In the genomic region with DNA sequence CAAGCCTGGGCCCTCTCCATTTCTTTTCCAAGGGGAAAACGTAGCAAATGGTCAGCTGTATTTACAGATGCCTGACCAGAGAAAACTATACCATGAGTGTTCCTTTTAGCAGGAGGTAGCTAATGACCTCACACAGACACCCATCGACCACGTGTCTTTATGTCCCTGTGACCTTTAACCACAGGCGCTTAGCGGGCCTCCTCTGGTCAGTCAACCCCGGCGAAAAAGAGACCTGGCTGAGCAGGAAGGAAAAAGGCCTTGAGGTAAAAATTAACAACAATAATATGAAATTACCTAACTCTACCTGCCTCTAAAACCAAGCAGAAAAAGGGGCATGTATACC, we compare ENCODE assay signal across 1 cellular context.
TF ChIP-seq lines count a peak whose summit lies in the region.

No MANE protein-coding gene starts in this region.

TF ChIP-seq in HepG2, 621 proteins besides CTCF, POLR2A, EP300 and RAD21 (continued from another document and continues in another):
- TF ChIP-seq, protein P1, sequence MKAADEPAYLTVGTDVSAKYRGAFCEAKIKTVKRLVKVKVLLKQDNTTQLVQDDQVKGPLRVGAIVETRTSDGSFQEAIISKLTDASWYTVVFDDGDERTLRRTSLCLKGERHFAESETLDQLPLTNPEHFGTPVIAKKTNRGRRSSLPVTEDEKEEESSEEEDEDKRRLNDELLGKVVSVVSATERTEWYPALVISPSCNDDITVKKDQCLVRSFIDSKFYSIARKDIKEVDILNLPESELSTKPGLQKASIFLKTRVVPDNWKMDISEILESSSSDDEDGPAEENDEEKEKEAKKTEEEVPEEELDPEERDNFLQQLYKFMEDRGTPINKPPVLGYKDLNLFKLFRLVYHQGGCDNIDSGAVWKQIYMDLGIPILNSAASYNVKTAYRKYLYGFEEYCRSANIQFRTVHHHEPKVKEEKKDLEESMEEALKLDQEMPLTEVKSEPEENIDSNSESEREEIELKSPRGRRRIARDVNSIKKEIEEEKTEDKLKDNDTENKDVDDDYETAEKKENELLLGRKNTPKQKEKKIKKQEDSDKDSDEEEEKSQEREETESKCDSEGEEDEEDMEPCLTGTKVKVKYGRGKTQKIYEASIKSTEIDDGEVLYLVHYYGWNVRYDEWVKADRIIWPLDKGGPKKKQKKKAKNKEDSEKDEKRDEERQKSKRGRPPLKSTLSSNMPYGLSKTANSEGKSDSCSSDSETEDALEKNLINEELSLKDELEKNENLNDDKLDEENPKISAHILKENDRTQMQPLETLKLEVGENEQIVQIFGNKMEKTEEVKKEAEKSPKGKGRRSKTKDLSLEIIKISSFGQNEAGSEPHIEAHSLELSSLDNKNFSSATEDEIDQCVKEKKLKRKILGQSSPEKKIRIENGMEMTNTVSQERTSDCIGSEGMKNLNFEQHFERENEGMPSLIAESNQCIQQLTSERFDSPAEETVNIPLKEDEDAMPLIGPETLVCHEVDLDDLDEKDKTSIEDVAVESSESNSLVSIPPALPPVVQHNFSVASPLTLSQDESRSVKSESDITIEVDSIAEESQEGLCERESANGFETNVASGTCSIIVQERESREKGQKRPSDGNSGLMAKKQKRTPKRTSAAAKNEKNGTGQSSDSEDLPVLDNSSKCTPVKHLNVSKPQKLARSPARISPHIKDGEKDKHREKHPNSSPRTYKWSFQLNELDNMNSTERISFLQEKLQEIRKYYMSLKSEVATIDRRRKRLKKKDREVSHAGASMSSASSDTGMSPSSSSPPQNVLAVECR (CRISPR knock-in tag; IDR thresholded peaks at IDR 0.05; ENCODE audit: borderline replicate concordance) = peak; percentile 50; the same call in 1 of the 2 replicates
- TF ChIP-seq, protein P2, sequence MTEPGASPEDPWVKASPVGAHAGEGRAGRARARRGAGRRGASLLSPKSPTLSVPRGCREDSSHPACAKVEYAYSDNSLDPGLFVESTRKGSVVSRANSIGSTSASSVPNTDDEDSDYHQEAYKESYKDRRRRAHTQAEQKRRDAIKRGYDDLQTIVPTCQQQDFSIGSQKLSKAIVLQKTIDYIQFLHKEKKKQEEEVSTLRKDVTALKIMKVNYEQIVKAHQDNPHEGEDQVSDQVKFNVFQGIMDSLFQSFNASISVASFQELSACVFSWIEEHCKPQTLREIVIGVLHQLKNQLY (CRISPR knock-in tag; IDR thresholded peaks at IDR 0.05) = peak; percentile 92
- no peak for TF ChIP-seq TEAD3 (CRISPR knock-in tag; optimal IDR thresholded peaks at IDR 0.05; ENCODE audit: borderline replicate concordance)
- TF ChIP-seq ZNF430 (CRISPR knock-in tag; IDR thresholded peaks at IDR 0.05) = no peak
- no peak for TF ChIP-seq ZIK1 (CRISPR knock-in tag; IDR thresholded peaks at IDR 0.05; ENCODE audit: borderline replicate concordance, low read depth)
- TF ChIP-seq, protein P3, sequence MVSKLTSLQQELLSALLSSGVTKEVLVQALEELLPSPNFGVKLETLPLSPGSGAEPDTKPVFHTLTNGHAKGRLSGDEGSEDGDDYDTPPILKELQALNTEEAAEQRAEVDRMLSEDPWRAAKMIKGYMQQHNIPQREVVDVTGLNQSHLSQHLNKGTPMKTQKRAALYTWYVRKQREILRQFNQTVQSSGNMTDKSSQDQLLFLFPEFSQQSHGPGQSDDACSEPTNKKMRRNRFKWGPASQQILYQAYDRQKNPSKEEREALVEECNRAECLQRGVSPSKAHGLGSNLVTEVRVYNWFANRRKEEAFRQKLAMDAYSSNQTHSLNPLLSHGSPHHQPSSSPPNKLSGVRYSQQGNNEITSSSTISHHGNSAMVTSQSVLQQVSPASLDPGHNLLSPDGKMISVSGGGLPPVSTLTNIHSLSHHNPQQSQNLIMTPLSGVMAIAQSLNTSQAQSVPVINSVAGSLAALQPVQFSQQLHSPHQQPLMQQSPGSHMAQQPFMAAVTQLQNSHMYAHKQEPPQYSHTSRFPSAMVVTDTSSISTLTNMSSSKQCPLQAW (CRISPR knock-in tag; IDR thresholded peaks at IDR 0.05) = 0 out of 2 replicates have a peak, but pooled peaks have one; percentile 16
- TF ChIP-seq EEA1 (CRISPR knock-in tag; IDR thresholded peaks at IDR 0.05; ENCODE audit: borderline replicate concordance) = no peak
- no peak for TF ChIP-seq CREM (IDR thresholded peaks at IDR 0.05)
- no peak for TF ChIP-seq CREM (CRISPR knock-in tag; IDR thresholded peaks at IDR 0.05)
- TF ChIP-seq ZNF10 (CRISPR knock-in tag; IDR thresholded peaks at IDR 0.05; ENCODE audit: borderline replicate concordance, low read depth) = no peak
- TF ChIP-seq ZNF850 (CRISPR knock-in tag; conservative IDR thresholded peaks at IDR 0.05) = no peak
- TF ChIP-seq, protein P4, sequence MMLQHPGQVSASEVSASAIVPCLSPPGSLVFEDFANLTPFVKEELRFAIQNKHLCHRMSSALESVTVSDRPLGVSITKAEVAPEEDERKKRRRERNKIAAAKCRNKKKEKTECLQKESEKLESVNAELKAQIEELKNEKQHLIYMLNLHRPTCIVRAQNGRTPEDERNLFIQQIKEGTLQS (CRISPR knock-in tag; IDR thresholded peaks at IDR 0.05) = no peak
- no peak for TF ChIP-seq ELF4 (CRISPR knock-in tag; IDR thresholded peaks at IDR 0.05; ENCODE audit: borderline replicate concordance)
- TF ChIP-seq ZBTB21 (CRISPR knock-in tag; IDR thresholded peaks at IDR 0.05) = peak; percentile 87
- TF ChIP-seq, protein P5, sequence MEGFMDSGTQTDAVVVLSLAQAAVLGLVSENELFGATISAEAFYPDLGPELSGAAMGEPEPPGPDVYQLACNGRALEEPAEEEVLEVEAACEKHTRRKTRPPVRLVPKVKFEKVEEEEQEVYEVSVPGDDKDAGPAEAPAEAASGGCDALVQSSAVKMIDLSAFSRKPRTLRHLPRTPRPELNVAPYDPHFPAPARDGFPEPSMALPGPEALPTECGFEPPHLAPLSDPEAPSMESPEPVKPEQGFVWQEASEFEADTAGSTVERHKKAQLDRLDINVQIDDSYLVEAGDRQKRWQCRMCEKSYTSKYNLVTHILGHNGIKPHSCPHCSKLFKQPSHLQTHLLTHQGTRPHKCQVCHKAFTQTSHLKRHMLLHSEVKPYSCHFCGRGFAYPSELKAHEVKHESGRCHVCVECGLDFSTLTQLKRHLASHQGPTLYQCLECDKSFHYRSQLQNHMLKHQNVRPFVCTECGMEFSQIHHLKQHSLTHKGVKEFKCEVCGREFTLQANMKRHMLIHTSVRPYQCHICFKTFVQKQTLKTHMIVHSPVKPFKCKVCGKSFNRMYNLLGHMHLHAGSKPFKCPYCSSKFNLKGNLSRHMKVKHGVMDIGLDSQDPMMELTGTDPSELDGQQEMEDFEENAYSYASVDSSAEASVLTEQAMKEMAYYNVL (CRISPR knock-in tag; IDR thresholded peaks at IDR 0.05; ENCODE audit: borderline replicate concordance) = no peak
- TF ChIP-seq, protein P6, sequence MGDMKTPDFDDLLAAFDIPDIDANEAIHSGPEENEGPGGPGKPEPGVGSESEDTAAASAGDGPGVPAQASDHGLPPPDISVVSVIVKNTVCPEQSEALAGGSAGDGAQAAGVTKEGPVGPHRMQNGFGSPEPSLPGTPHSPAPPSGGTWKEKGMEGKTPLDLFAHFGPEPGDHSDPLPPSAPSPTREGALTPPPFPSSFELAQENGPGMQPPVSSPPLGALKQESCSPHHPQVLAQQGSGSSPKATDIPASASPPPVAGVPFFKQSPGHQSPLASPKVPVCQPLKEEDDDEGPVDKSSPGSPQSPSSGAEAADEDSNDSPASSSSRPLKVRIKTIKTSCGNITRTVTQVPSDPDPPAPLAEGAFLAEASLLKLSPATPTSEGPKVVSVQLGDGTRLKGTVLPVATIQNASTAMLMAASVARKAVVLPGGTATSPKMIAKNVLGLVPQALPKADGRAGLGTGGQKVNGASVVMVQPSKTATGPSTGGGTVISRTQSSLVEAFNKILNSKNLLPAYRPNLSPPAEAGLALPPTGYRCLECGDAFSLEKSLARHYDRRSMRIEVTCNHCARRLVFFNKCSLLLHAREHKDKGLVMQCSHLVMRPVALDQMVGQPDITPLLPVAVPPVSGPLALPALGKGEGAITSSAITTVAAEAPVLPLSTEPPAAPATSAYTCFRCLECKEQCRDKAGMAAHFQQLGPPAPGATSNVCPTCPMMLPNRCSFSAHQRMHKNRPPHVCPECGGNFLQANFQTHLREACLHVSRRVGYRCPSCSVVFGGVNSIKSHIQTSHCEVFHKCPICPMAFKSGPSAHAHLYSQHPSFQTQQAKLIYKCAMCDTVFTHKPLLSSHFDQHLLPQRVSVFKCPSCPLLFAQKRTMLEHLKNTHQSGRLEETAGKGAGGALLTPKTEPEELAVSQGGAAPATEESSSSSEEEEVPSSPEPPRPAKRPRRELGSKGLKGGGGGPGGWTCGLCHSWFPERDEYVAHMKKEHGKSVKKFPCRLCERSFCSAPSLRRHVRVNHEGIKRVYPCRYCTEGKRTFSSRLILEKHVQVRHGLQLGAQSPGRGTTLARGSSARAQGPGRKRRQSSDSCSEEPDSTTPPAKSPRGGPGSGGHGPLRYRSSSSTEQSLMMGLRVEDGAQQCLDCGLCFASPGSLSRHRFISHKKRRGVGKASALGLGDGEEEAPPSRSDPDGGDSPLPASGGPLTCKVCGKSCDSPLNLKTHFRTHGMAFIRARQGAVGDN (CRISPR knock-in tag; IDR thresholded peaks at IDR 0.05) = peak; percentile 59
- no peak for TF ChIP-seq ZNF124 (CRISPR knock-in tag; IDR thresholded peaks at IDR 0.05)
- no peak for TF ChIP-seq ZSCAN22 (CRISPR knock-in tag; IDR thresholded peaks at IDR 0.05)
- no peak for TF ChIP-seq ZNF343 (CRISPR knock-in tag; IDR thresholded peaks at IDR 0.05)
- TF ChIP-seq, protein P7, sequence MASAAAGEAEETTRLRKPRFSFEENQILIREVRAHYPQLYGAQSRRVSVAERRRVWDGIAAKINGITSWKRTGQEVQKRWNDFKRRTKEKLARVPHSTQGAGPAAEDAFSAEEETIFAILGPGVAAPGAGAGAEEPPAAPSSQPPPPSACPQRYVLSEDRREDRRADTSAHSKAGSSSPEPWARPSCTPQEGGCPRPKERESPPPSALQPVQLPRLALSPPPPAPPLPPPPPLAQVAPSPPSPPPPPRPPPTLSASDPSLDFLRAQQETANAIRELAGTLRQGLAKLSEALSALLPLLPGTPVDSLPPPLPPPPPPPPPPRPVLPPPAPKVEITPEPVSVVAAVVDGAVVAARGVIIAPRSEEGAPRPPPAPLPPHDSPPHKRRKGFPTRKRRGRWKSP (CRISPR knock-in tag; IDR thresholded peaks at IDR 0.05) = no peak
- TF ChIP-seq, protein P8, sequence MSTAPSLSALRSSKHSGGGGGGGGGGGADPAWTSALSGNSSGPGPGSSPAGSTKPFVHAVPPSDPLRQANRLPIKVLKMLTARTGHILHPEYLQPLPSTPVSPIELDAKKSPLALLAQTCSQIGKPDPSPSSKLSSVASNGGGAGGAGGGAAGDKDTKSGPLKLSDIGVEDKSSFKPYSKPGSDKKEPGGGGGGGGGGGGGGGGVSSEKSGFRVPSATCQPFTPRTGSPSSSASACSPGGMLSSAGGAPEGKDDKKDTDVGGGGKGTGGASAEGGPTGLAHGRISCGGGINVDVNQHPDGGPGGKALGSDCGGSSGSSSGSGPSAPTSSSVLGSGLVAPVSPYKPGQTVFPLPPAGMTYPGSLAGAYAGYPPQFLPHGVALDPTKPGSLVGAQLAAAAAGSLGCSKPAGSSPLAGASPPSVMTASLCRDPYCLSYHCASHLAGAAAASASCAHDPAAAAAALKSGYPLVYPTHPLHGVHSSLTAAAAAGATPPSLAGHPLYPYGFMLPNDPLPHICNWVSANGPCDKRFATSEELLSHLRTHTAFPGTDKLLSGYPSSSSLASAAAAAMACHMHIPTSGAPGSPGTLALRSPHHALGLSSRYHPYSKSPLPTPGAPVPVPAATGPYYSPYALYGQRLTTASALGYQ (CRISPR knock-in tag; IDR thresholded peaks at IDR 0.05) = 0 out of 2 replicates have a peak, but pooled peaks have one; percentile 30
- TF ChIP-seq, protein P9, sequence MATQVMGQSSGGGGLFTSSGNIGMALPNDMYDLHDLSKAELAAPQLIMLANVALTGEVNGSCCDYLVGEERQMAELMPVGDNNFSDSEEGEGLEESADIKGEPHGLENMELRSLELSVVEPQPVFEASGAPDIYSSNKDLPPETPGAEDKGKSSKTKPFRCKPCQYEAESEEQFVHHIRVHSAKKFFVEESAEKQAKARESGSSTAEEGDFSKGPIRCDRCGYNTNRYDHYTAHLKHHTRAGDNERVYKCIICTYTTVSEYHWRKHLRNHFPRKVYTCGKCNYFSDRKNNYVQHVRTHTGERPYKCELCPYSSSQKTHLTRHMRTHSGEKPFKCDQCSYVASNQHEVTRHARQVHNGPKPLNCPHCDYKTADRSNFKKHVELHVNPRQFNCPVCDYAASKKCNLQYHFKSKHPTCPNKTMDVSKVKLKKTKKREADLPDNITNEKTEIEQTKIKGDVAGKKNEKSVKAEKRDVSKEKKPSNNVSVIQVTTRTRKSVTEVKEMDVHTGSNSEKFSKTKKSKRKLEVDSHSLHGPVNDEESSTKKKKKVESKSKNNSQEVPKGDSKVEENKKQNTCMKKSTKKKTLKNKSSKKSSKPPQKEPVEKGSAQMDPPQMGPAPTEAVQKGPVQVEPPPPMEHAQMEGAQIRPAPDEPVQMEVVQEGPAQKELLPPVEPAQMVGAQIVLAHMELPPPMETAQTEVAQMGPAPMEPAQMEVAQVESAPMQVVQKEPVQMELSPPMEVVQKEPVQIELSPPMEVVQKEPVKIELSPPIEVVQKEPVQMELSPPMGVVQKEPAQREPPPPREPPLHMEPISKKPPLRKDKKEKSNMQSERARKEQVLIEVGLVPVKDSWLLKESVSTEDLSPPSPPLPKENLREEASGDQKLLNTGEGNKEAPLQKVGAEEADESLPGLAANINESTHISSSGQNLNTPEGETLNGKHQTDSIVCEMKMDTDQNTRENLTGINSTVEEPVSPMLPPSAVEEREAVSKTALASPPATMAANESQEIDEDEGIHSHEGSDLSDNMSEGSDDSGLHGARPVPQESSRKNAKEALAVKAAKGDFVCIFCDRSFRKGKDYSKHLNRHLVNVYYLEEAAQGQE (IDR thresholded peaks at IDR 0.05; ENCODE audit: borderline replicate concordance in 1 of 2, low read depth in 1 of 2, low read length in 2 of 2) = no peak
- TF ChIP-seq NFYB (CRISPR knock-in tag; IDR thresholded peaks at IDR 0.05) = no peak
- TF ChIP-seq, protein P10, sequence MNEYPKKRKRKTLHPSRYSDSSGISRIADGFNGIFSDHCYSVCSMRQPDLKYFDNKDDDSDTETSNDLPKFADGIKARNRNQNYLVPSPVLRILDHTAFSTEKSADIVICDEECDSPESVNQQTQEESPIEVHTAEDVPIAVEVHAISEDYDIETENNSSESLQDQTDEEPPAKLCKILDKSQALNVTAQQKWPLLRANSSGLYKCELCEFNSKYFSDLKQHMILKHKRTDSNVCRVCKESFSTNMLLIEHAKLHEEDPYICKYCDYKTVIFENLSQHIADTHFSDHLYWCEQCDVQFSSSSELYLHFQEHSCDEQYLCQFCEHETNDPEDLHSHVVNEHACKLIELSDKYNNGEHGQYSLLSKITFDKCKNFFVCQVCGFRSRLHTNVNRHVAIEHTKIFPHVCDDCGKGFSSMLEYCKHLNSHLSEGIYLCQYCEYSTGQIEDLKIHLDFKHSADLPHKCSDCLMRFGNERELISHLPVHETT (CRISPR knock-in tag; conservative IDR thresholded peaks at IDR 0.05) = no peak
- no peak for TF ChIP-seq ETV6 (CRISPR knock-in tag; conservative IDR thresholded peaks at IDR 0.05)
- TF ChIP-seq ZNF484 (CRISPR knock-in tag; IDR thresholded peaks at IDR 0.05; ENCODE audit: borderline replicate concordance, low read depth) = no peak
- TF ChIP-seq RAD51 (IDR thresholded peaks at IDR 0.05; ENCODE audit: borderline replicate concordance) = no peak
- TF ChIP-seq SMYD3 (CRISPR knock-in tag; IDR thresholded peaks at IDR 0.05) = no peak
- TF ChIP-seq TMF1 (CRISPR knock-in tag; IDR thresholded peaks at IDR 0.05; ENCODE audit: low read depth) = no peak
- 0 out of 2 replicates have a peak, but pooled peaks have one; percentile 55 for TF ChIP-seq YEATS4 (CRISPR knock-in tag; IDR thresholded peaks at IDR 0.05; ENCODE audit: borderline replicate concordance)
